ENCODE assay signal across 18 cellular contexts in genomic region chr4:101033986-101034385, GRCh38.
DNase-seq lines count a peak whose midpoint lies in the region; ATAC-seq, FAIRE-seq and TF ChIP-seq lines count a peak whose summit lies in the region.
"Had no signal": no experiment of that assay in that cellular context is flagged by ENCODE, and none has a peak within 500 bp of the region (broad histone marks: within the 10 kb centered on the region; RNA-seq: fewer than 3 reads in every experiment).

No MANE protein-coding gene starts in this region.

- H3K4me1 ChIP-seq in neutrophil (ENCODE audit: control insufficient read depth in 1 of 2, insufficient read depth in 1 of 2, low read depth in 1 of 2, low read length in 1 of 2), result peaks cover 40 to 57% of the 10 kb centered on the region in 2 experiments
- H3K4me1 ChIP-seq in gastroesophageal sphincter, result peaks cover 0 to under 1% (median 0%) of the 10 kb centered on the region in 3 donors
- H3K4me1 ChIP-seq in HepG2 (ENCODE audit: insufficient read depth, low read length), result no peaks in the 10 kb centered on the region
- H3K4me1 ChIP-seq: esophagus squamous epithelium had no signal

- no peak overlapping the region for H3K9ac ChIP-seq in HepG2 (ENCODE audit: insufficient read depth, low read depth, low read length)
- H3K9ac ChIP-seq: BLaER1 treated with 17β-estradiol and CSF1 and Interleukin-3, amounts not matched to agents 10 nM and 100 nM had no signal

- in situ Hi-C loops in brain microvascular endothelial cell (cut with HindIII; ENCODE audit: low pct_ligation_motif_present, low sequenced_read_pairs), result no loop called here
- in situ Hi-C loops in HepG2 (cut with HindIII; ENCODE audit: extremely low pct_ligation_motif_present, low pct_unique_long_range_greater_than_20kb), result no loop called here

- no peak for TF ChIP-seq RAD21 in HepG2 (CRISPR knock-in tag; IDR thresholded peaks at IDR 0.05)

- TF ChIP-seq EP300 in gastroesophageal sphincter (IDR thresholded peaks at IDR 0.05) (no peak), HepG2 (IDR thresholded peaks at IDR 0.05; ENCODE audit: low read depth in 2 of 2, low read length in 2 of 2) (no peak), HepG2 (CRISPR knock-in tag; IDR thresholded peaks at IDR 0.05; ENCODE audit: borderline replicate concordance) (no peak)

- H3K27me3 ChIP-seq in brain microvascular endothelial cell (replicated peaks) (no peaks in the 10 kb centered on the region), neutrophil (no peaks in the 10 kb centered on the region), gastroesophageal sphincter (no peaks in the 10 kb centered on the region), HepG2 (ENCODE audit: control insufficient read depth in 1 of 2, insufficient read depth in 2 of 2, low read length in 2 of 2) (no peaks in the 10 kb centered on the region)
- H3K27me3 ChIP-seq: BLaER1 treated with 17β-estradiol and CSF1 and Interleukin-3, amounts not matched to agents 10 nM and 100 nM; dorsolateral prefrontal cortex; esophagus squamous epithelium had no signal

- H2AFZ ChIP-seq in HepG2 (ENCODE audit: low read length), result no peak overlapping the region

- CTCF ChIA-PET in HEK293T (lab: Yijun Ruan, JAX), result no interaction called here
- CTCF ChIA-PET in HepG2 (lab: Yijun Ruan, JAX; ENCODE audit: low intra/inter-chr PET ratio, low total read pairs), result no interaction called here

- WGBS in gastroesophageal sphincter (ENCODE audit: low coverage in 1 of 2), 2 donors, result 93 to 94% methylated on average over 3 of the region's 3 CpGs
- WGBS in HepG2 (ENCODE audit: low lambda C conversion rate), result 97% methylated on average over 3 of the region's 3 CpGs

- H4K20me1 ChIP-seq in HepG2 (ENCODE audit: insufficient read depth, low read length), result no peaks in the 10 kb centered on the region
- H4K20me1 ChIP-seq: BLaER1 treated with 17β-estradiol and CSF1 and Interleukin-3, amounts not matched to agents 10 nM and 100 nM had no signal

- no peak for ATAC-seq in gastroesophageal sphincter
- no peak for ATAC-seq in HepG2

- H3K79me2 ChIP-seq in HepG2 (ENCODE audit: insufficient read depth, low read length), result no peaks in the 10 kb centered on the region

- TF ChIP-seq POLR2A in gastroesophageal sphincter (IDR thresholded peaks at IDR 0.05) (no peak), HepG2 (IDR thresholded peaks at IDR 0.05; ENCODE audit: insufficient read depth in 1 of 2, low read depth in 2 of 2, low read length in 2 of 2) (no peak)

- H3K27ac ChIP-seq in brain microvascular endothelial cell, result no peak overlapping the region
- H3K27ac ChIP-seq in neutrophil, result peak overlapping the region; percentile 82
- H3K27ac ChIP-seq in gastroesophageal sphincter, result no peak overlapping the region
- no peak overlapping the region for H3K27ac ChIP-seq in HepG2 (ENCODE audit: extremely low read length, insufficient read depth, low read length)
- H3K27ac ChIP-seq: BLaER1 treated with 17β-estradiol and CSF1 and Interleukin-3, amounts not matched to agents 10 nM and 100 nM; esophagus squamous epithelium; thoracic aorta had no signal

- no peak overlapping the region for H3K4me3 ChIP-seq in brain microvascular endothelial cell (ENCODE audit: low read depth, low read length)
- no peak overlapping the region for H3K4me3 ChIP-seq in neutrophil (ENCODE audit: low read depth in 1 of 2, low read length in 1 of 2)
- H3K4me3 ChIP-seq in gastroesophageal sphincter, result no peak overlapping the region
- no peak overlapping the region for H3K4me3 ChIP-seq in HepG2 (replicated peaks in 1 of 3; ENCODE audit: insufficient read depth in 1 of 3, low read depth in 2 of 3, low read length in 3 of 3)
- H3K4me3 ChIP-seq: BLaER1 treated with 17β-estradiol and CSF1 and Interleukin-3, amounts not matched to agents 10 nM and 100 nM; dorsolateral prefrontal cortex; esophagus squamous epithelium; thoracic aorta had no signal

- peak; percentile 20 for TF ChIP-seq CTCF in brain microvascular endothelial cell (IDR thresholded peaks at IDR 0.05; ENCODE audit: low read depth, low read length, missing control alignments)
- TF ChIP-seq CTCF in neutrophil (IDR thresholded peaks at IDR 0.05), result no peak
- no peak for TF ChIP-seq CTCF in gastroesophageal sphincter (IDR thresholded peaks at IDR 0.05)
- TF ChIP-seq CTCF in HepG2 (CRISPR knock-in tag; IDR thresholded peaks at IDR 0.05), result no peak

- H3K4me2 ChIP-seq in HepG2 (ENCODE audit: low read depth, low read length), result no peak overlapping the region
- H3K4me2 ChIP-seq: BLaER1 treated with 17β-estradiol and CSF1 and Interleukin-3, amounts not matched to agents 10 nM and 100 nM had no signal

- no peak for FAIRE-seq in HepG2 (lab: Jason Lieb, UNC)

- H3K9me3 ChIP-seq in neutrophil (no peaks in the 10 kb centered on the region), gastroesophageal sphincter (no peaks in the 10 kb centered on the region), HepG2 (ENCODE audit: low read length) (no peaks in the 10 kb centered on the region)
- H3K9me3 ChIP-seq: BLaER1 treated with 17β-estradiol and CSF1 and Interleukin-3, amounts not matched to agents 10 nM and 100 nM; esophagus squamous epithelium; thoracic aorta had no signal

- H3K36me3 ChIP-seq in brain microvascular endothelial cell (replicated peaks), result peaks cover 4% of the 10 kb centered on the region
- H3K36me3 ChIP-seq in neutrophil, result peaks cover 16% of the 10 kb centered on the region
- peaks cover 0 to 28% of the 10 kb centered on the region in 2 donors for H3K36me3 ChIP-seq in gastroesophageal sphincter
- H3K36me3 ChIP-seq in HepG2 (replicated peaks in 1 of 2; ENCODE audit: control insufficient read depth in 1 of 2, insufficient read depth in 2 of 2, low read length in 2 of 2), result peaks cover 3 to 8% of the 10 kb centered on the region in 2 experiments; a peak in 2 of 5 replicates
- H3K36me3 ChIP-seq: thoracic aorta had no signal

- no TSS peak for BruUV-seq in HepG2 (replicated peaks; lab: Mats Ljungman, UMichigan)

- intact Hi-C loops in HepG2 (cut with micrococcal nuclease; ENCODE audit: unreplicated experiment), result no loop called here

- POLR2A ChIA-PET in HEK293T (lab: Yijun Ruan, JAX) (no interaction called here), HepG2 (lab: Yijun Ruan, JAX) (no interaction called here)

- DNase-seq in ELF-1 (ENCODE audit: low read depth, low spot score) (peak; percentile 11), HEK293T (ENCODE audit: extremely low spot score) (peak; percentile 12), brain microvascular endothelial cell (no peak), HepG2 (ENCODE audit: low spot score) (no peak)
- no peak for DNase-seq in activated effector memory CD4-positive, alpha-beta T cell treated with anti-CD3 and anti-CD28 coated beads, Interleukin-2, amount 50 U/mL, for 16 hours
- DNase-seq: activated CD4-positive, alpha-beta T cell treated with anti-CD3 and anti-CD28 coated beads, Interleukin-2, amount 10 ng/mL, durations not matched to agents 7 days and 5 days; activated naive CD4-positive, alpha-beta T cell treated with anti-CD3 and anti-CD28 coated beads for 36 hours; activated T-cell treated with anti-CD3 and anti-CD28 coated beads for 4 hours; DMS79 treated with DMSO at 0.1 percent for 48 hours; dorsolateral prefrontal cortex; esophagus squamous epithelium; mesenchymal stem cell; NCI-H2081 treated with DMSO at 0.1 percent for 48 hours; nephron progenitor cell had no signal

TF ChIP-seq in HEK293T, 16 proteins besides CTCF, POLR2A, EP300 and RAD21:
- TF ChIP-seq ELF4 (IDR thresholded peaks at IDR 0.05), result no peak
- TF ChIP-seq TARDBP (IDR thresholded peaks at IDR 0.05), result no peak
- TF ChIP-seq CTBP1 (IDR thresholded peaks at IDR 0.05; ENCODE audit: borderline replicate concordance), result no peak

TF ChIP-seq in HepG2, 621 proteins besides CTCF, POLR2A, EP300 and RAD21 (continues in another document):
- no peak for TF ChIP-seq DMTF1 (CRISPR knock-in tag; IDR thresholded peaks at IDR 0.05)
- TF ChIP-seq NFKBIZ (CRISPR knock-in tag; IDR thresholded peaks at IDR 0.05), result no peak
- TF ChIP-seq FOXP4 (CRISPR knock-in tag; IDR thresholded peaks at IDR 0.05), result no peak
- no peak for TF ChIP-seq ZNF101 (CRISPR knock-in tag; IDR thresholded peaks at IDR 0.05; ENCODE audit: borderline replicate concordance, low read depth)

Comparison
In these comparisons a context has a peak if more than half of its experiments do, and no peak if none do; other contexts are left out.
1. DNase-seq: peak in ELF-1 (single experiment) and HEK293T (single experiment); none in brain microvascular endothelial cell (single experiment), HepG2 (single experiment) and activated effector memory CD4-positive, alpha-beta T cell treated with anti-CD3 and anti-CD28 coated beads, Interleukin-2, amount 50 U/mL, for 16 hours (single experiment).